In the genomic region with DNA sequence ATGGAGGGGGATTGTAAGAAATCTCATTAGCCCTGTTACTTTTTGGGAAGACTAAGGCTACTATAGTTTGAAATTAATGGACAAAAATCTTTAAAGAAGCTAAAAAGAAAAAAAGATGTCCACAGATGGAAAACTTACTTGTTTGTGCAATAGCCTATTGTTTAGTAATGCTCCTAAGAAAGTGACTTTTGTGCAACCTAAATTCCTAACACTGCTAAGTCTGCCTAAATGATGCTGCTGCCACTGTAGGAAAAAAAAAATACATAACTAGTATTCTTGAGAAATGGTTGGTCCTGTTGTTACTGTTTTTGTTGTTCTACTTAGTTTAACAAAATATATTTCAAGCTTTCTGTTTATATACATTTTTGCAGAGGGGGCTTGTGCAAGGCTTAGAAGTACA, we compare ENCODE assay signal across 20 cellular contexts.
"Had no signal": no experiment of that assay in that cellular context is flagged by ENCODE, and none has a peak within 500 bp of the region (broad histone marks: within the 10 kb centered on the region; RNA-seq: fewer than 3 reads in every experiment).

No MANE protein-coding gene starts in this region.

- DNase-seq: MM.1S, NCI-H1092 treated with DMSO at 0.1 percent for 48 hours, NCI-H1436, NCI-H187, NCI-H2029, NCI-H2081 treated with DMSO at 0.1 percent for 48 hours, NCI-H2171, NCI-H226, NCI-H446, NCI-H510A, NCI-H524 treated with DMSO at 0.1 percent for 48 hours, NCI-H69, NCI-H774, Right ventricle myocardium superior, RPMI8226, SIG-M5 had no signal

- H3K36me3 ChIP-seq: SJSA1 had no signal

- H3K27ac ChIP-seq: HL-60, SJSA1, SK-N-MC had no signal

- H3K27me3 ChIP-seq: SJSA1 had no signal

- H3K4me3 ChIP-seq: K562, SJSA1, SK-N-MC had no signal

- H3K9me3 ChIP-seq: SJSA1 had no signal
